In genomic region chr9:96449522-96449843, GRCh38 we compare ENCODE assay signal across 1 cellular context.
TF ChIP-seq lines count a peak whose summit lies in the region.

No MANE protein-coding gene starts in this region.

TF ChIP-seq in SK-N-SH, 30 proteins besides CTCF, POLR2A, EP300 and RAD21 (continued from another document):
- TF ChIP-seq USF1 (IDR thresholded peaks at IDR 0.05; ENCODE audit: borderline replicate concordance, low read depth), result no peak
